13 cellular contexts compared by ENCODE assay signal in genomic region chr4:2667428-2667827, GRCh38.
A peak's percentile ranks its signal among the peaks of the same experiment; 100 is the strongest.
DNase-seq lines count a peak whose midpoint lies in the region; ATAC-seq and TF ChIP-seq lines count a peak whose summit lies in the region.
"Had no signal": no experiment of that assay in that cellular context is flagged by ENCODE, and none has a peak within 500 bp of the region (broad histone marks: within the 10 kb centered on the region; RNA-seq: fewer than 3 reads in every experiment).

No MANE protein-coding gene starts in this region.

- H3K27me3 ChIP-seq in thoracic aorta (replicated peaks; ENCODE audit: insufficient read depth): no peaks in the 10 kb centered on the region

- H3K4me1 Mint-ChIP-seq in activated naive CD4-positive, alpha-beta T cell treated with anti-CD3 and anti-CD28 coated beads for 36 hours (ENCODE audit: low read depth): peaks cover 17% of the 10 kb centered on the region
- H3K4me1 Mint-ChIP-seq in activated CD8-positive, alpha-beta T cell treated with anti-CD3 and anti-CD28 coated beads for 36 hours (ENCODE audit: low read depth): peaks cover 23% of the 10 kb centered on the region
- H3K4me1 Mint-ChIP-seq in progenitor cell of endocrine pancreas (ENCODE audit: low read depth): no peaks in the 10 kb centered on the region

- CTCF ChIA-PET in activated naive CD4-positive, alpha-beta T cell treated with anti-CD3 and anti-CD28 coated beads for 36 hours (lab: Charles Lee): interaction anchor here (1.1 kb wide), 1 partner anchor 287 kb away, joined by 3 read pairs; no protein-coding TSS in a partner anchor
- CTCF ChIA-PET in activated CD8-positive, alpha-beta T cell treated with anti-CD3 and anti-CD28 coated beads for 36 hours (lab: Charles Lee): no interaction called here

- no peak for DNase-seq in activated naive CD4-positive, alpha-beta T cell treated with anti-CD3 and anti-CD28 coated beads for 36 hours
- DNase-seq in activated naive CD4-positive, alpha-beta T cell (lab: John Stamatoyannopoulos, UW): no peak
- DNase-seq in activated CD8-positive, alpha-beta T cell treated with anti-CD3 and anti-CD28 coated beads for 36 hours: no peak
- DNase-seq in fibroblast of villous mesenchyme (ENCODE audit: low read depth) (peak; percentile 31), thoracic aorta (ENCODE audit: low spot score) (no peak), NCI-H2081 (lab: John Stamatoyannopoulos, UW) (no peak), progenitor cell of endocrine pancreas (ENCODE audit: low spot score, unreplicated experiment) (no peak)
- DNase-seq: activated CD4-positive, alpha-beta T cell treated with anti-CD3 and anti-CD28 coated beads for 4 hours; C1 segment of cervical spinal cord; cortex of kidney; H7; stimulated activated CD4-positive, alpha-beta T cell treated with anti-CD3 and anti-CD28 coated beads, Interleukin-4, amount 100 ng/mL, for 1 hour had no signal

- H3K4me3 Mint-ChIP-seq in activated naive CD4-positive, alpha-beta T cell treated with anti-CD3 and anti-CD28 coated beads for 36 hours: peak overlapping the region; percentile 26
- H3K4me3 Mint-ChIP-seq in activated CD8-positive, alpha-beta T cell treated with anti-CD3 and anti-CD28 coated beads for 36 hours: peak overlapping the region; percentile 41
- H3K4me3 Mint-ChIP-seq in progenitor cell of endocrine pancreas (ENCODE audit: low read depth): no peak overlapping the region

- peaks cover 27% of the 10 kb centered on the region for H3K36me3 Mint-ChIP-seq in activated naive CD4-positive, alpha-beta T cell treated with anti-CD3 and anti-CD28 coated beads for 36 hours (ENCODE audit: low read depth)
- peaks cover 42% of the 10 kb centered on the region for H3K36me3 Mint-ChIP-seq in activated CD8-positive, alpha-beta T cell treated with anti-CD3 and anti-CD28 coated beads for 36 hours (ENCODE audit: low read depth)
- peaks cover 17% of the 10 kb centered on the region for H3K36me3 Mint-ChIP-seq in progenitor cell of endocrine pancreas (ENCODE audit: insufficient read depth)

- H3K9me3 Mint-ChIP-seq in activated naive CD4-positive, alpha-beta T cell treated with anti-CD3 and anti-CD28 coated beads for 36 hours: no peaks in the 10 kb centered on the region
- H3K9me3 Mint-ChIP-seq in activated CD8-positive, alpha-beta T cell treated with anti-CD3 and anti-CD28 coated beads for 36 hours: no peaks in the 10 kb centered on the region
- no peaks in the 10 kb centered on the region for H3K9me3 Mint-ChIP-seq in progenitor cell of endocrine pancreas (ENCODE audit: low read depth)

- no peaks in the 10 kb centered on the region for H3K9me3 ChIP-seq in thoracic aorta

- H3K36me3 ChIP-seq in thoracic aorta: peaks cover 17% of the 10 kb centered on the region

- intact Hi-C loops in activated naive CD4-positive, alpha-beta T cell treated with anti-CD3 and anti-CD28 coated beads for 36 hours (cut with micrococcal nuclease): no loop called here
- intact Hi-C loops in activated CD8-positive, alpha-beta T cell treated with anti-CD3 and anti-CD28 coated beads for 36 hours (cut with micrococcal nuclease): no loop called here

- H3K4me1 ChIP-seq in thoracic aorta (ENCODE audit: control insufficient read depth in 1 of 2, low read depth in 2 of 2): peaks cover 12 to 23% of the 10 kb centered on the region in 2 donors

- H3K4me3 ChIP-seq in fibroblast of villous mesenchyme (ENCODE audit: low read depth, low read length) (no peak overlapping the region), thoracic aorta (peak overlapping the region; percentile 13)

- H3K27ac Mint-ChIP-seq in activated naive CD4-positive, alpha-beta T cell treated with anti-CD3 and anti-CD28 coated beads for 36 hours: peak overlapping the region; percentile 32
- peak overlapping the region; percentile 68 for H3K27ac Mint-ChIP-seq in activated CD8-positive, alpha-beta T cell treated with anti-CD3 and anti-CD28 coated beads for 36 hours
- H3K27ac Mint-ChIP-seq in progenitor cell of endocrine pancreas: no peak overlapping the region

- POLR2A ChIA-PET in activated CD8-positive, alpha-beta T cell treated with anti-CD3 and anti-CD28 coated beads for 36 hours (lab: Charles Lee): no interaction called here

- H3K27me3 Mint-ChIP-seq in activated naive CD4-positive, alpha-beta T cell treated with anti-CD3 and anti-CD28 coated beads for 36 hours (ENCODE audit: low read depth): no peaks in the 10 kb centered on the region
- H3K27me3 Mint-ChIP-seq in activated CD8-positive, alpha-beta T cell treated with anti-CD3 and anti-CD28 coated beads for 36 hours: no peaks in the 10 kb centered on the region
- H3K27me3 Mint-ChIP-seq in progenitor cell of endocrine pancreas: no peaks in the 10 kb centered on the region

- H3K27ac ChIP-seq in thoracic aorta: peak overlapping the region in 1 of 2 donors; percentile 64

- no peak for TF ChIP-seq CTCF in activated CD8-positive, alpha-beta T cell treated with anti-CD3 and anti-CD28 coated beads for 36 hours (IDR thresholded peaks at IDR 0.05)
- TF ChIP-seq CTCF in fibroblast of villous mesenchyme (IDR thresholded peaks at IDR 0.05; ENCODE audit: insufficient read depth, low read depth, low read length): no peak
- no peak for TF ChIP-seq CTCF in thoracic aorta (IDR thresholded peaks at IDR 0.05)
- no peak for TF ChIP-seq CTCF in progenitor cell of endocrine pancreas (IDR thresholded peaks at IDR 0.05; ENCODE audit: unreplicated experiment)

- ATAC-seq in activated CD8-positive, alpha-beta T cell treated with anti-CD3 and anti-CD28 coated beads for 36 hours: peak; percentile 51
- ATAC-seq in thoracic aorta (ENCODE audit: insufficient number of reproducible peaks, low FRiP score, low read depth) (no peak), GM18502 (IDR thresholded peaks at IDR 0.05; ENCODE audit: poor library complexity, unreplicated experiment) (no peak)
